In genomic region chr6:88248709-88249321, GRCh38 we compare ENCODE assay signal across 25 cellular contexts.
"Had no signal": no experiment of that assay in that cellular context is flagged by ENCODE, and none has a peak within 500 bp of the region (broad histone marks: within the 10 kb centered on the region; RNA-seq: fewer than 3 reads in every experiment).

No MANE protein-coding gene starts in this region.

- H3K9me3 Mint-ChIP-seq: activated T-cell treated with anti-CD3 and anti-CD28 coated beads, Interleukin-2, amount 50 U/mL, for 24 hours; memory B cell; T-helper 2 cell treated with Interferon-gamma antibody and Interleukin-4, amounts not matched to agents 5 μg/mL and 100 μg/mL, for 36 hours had no signal

- H3K27ac ChIP-seq: adrenal gland, coronary artery, esophagus squamous epithelium, gastroesophageal sphincter, heart right ventricle, neutrophil, ovary, psoas muscle, right atrium auricular region, thyroid gland, upper lobe of right lung had no signal

- H3K27me3 ChIP-seq: adrenal gland, esophagus squamous epithelium, gastroesophageal sphincter, neutrophil, ovary, right atrium auricular region, thyroid gland, upper lobe of right lung had no signal

- H3K9me3 ChIP-seq: adrenal gland, esophagus squamous epithelium, neutrophil, ovary, psoas muscle, right atrium auricular region, thyroid gland, upper lobe of right lung had no signal

- H3K4me1 Mint-ChIP-seq: memory B cell, WTC11 had no signal

- DNase-seq: activated CD8-positive, alpha-beta memory T cell treated with anti-CD3 and anti-CD28 coated beads for 24 hours; activated CD8-positive, alpha-beta memory T cell treated with anti-CD3 and anti-CD28 coated beads, Interleukin-2, amount 50 U/mL, for 4 hours; activated naive CD4-positive, alpha-beta T cell; activated T-cell treated with anti-CD3 and anti-CD28 coated beads, Interleukin-2, amount 50 U/mL, for 24 hours; adrenal gland; esophagus squamous epithelium; heart right ventricle; left colon; ovary; psoas muscle; stimulated activated CD4-positive, alpha-beta T cell treated with anti-CD3 and anti-CD28 coated beads, Interleukin-12 subunit alpha, Interleukin-12 subunit beta, amount 100 ng/mL, for 4 hours; substantia nigra; thyroid gland; upper lobe of right lung had no signal

- H3K36me3 Mint-ChIP-seq: activated naive CD8-positive, alpha-beta T cell; WTC11 had no signal

- ATAC-seq: gastroesophageal sphincter, heart right ventricle, left colon, psoas muscle, upper lobe of right lung, WTC11 had no signal

- H3K4me1 ChIP-seq: adrenal gland, esophagus squamous epithelium, gastroesophageal sphincter, heart right ventricle, psoas muscle, right atrium auricular region, thyroid gland, upper lobe of right lung had no signal

- H3K4me3 ChIP-seq: adrenal gland, coronary artery, esophagus squamous epithelium, gastroesophageal sphincter, heart right ventricle, ovary, psoas muscle, right atrium auricular region, thyroid gland, upper lobe of right lung had no signal

- H3K27ac Mint-ChIP-seq: activated naive CD8-positive, alpha-beta T cell; activated T-cell treated with anti-CD3 and anti-CD28 coated beads, Interleukin-2, amount 50 U/mL, for 24 hours; activated T-helper 2 cell treated with anti-CD3 and anti-CD28 coated beads, Interferon-gamma antibody, Interleukin-2, Interleukin-4, amounts not matched to agents 10 μg/mL and 5 μg/mL and 100 μg/mL, durations not matched to agents 14 hours and 24 hours and 36 hours; memory B cell; nephron; stimulated activated naive CD8-positive, alpha-beta T cell treated with anti-CD3 and anti-CD28 coated beads, Interleukin-15, Interleukin-2, amounts not matched to agents 100 ng/mL and 50 ng/mL, for 24 hours; T-helper 2 cell treated with Interferon-gamma antibody and Interleukin-4, amounts not matched to agents 5 μg/mL and 100 μg/mL, for 36 hours; WTC11 had no signal

- H3K36me3 ChIP-seq: adrenal gland, esophagus squamous epithelium, gastroesophageal sphincter, heart right ventricle, neutrophil, ovary, right atrium auricular region, thyroid gland, upper lobe of right lung had no signal

- H3K4me3 Mint-ChIP-seq: activated naive CD8-positive, alpha-beta T cell; activated T-cell treated with anti-CD3 and anti-CD28 coated beads, Interleukin-2, amount 50 U/mL, for 24 hours; memory B cell; nephron; stimulated activated naive CD8-positive, alpha-beta T cell treated with anti-CD3 and anti-CD28 coated beads, Interleukin-15, Interleukin-2, amounts not matched to agents 100 ng/mL and 50 ng/mL, for 24 hours; T-helper 2 cell treated with Interferon-gamma antibody and Interleukin-4, amounts not matched to agents 5 μg/mL and 100 μg/mL, for 36 hours; WTC11 had no signal
